8 cellular contexts compared by ENCODE assay signal in genomic region chr11:65112226-65112550, GRCh38. TPM values are rescaled to one million over a fixed set of nuclear protein-coding genes. Genes with fewer than 3 reads are reported as not detected.
DNase-seq lines count a peak whose midpoint lies in the region; ATAC-seq and TF ChIP-seq lines count a peak whose summit lies in the region.

No MANE protein-coding gene starts in this region.

- peak overlapping the region; percentile 73 for H3K27ac Mint-ChIP-seq in activated T-helper 2 cell treated with anti-CD3 and anti-CD28 coated beads, Interferon-gamma antibody, Interleukin-2, Interleukin-4, amounts not matched to agents 10 μg/mL and 5 μg/mL and 100 μg/mL, durations not matched to agents 14 hours and 24 hours and 36 hours
- H3K27ac Mint-ChIP-seq in stimulated activated naive CD8-positive, alpha-beta T cell treated with anti-CD3 and anti-CD28 coated beads, Interleukin-15, amount 100 ng/mL, for 72 hours: peak overlapping the region; percentile 89 to 98

- H3K27me3 Mint-ChIP-seq in activated T-helper 2 cell treated with anti-CD3 and anti-CD28 coated beads, Interferon-gamma antibody, Interleukin-2, Interleukin-4, amounts not matched to agents 10 μg/mL and 5 μg/mL and 100 μg/mL, durations not matched to agents 14 hours and 24 hours and 36 hours (ENCODE audit: low read depth): no peaks in the 10 kb centered on the region
- no peaks in the 10 kb centered on the region for H3K27me3 Mint-ChIP-seq in stimulated activated naive CD8-positive, alpha-beta T cell treated with anti-CD3 and anti-CD28 coated beads, Interleukin-15, amount 100 ng/mL, for 72 hours

- peaks cover 5% of the 10 kb centered on the region; the same call in 1 of the 2 replicates for H3K4me1 ChIP-seq in iPS-20b (ENCODE audit: insufficient read depth, low read length)
- no peaks in the 10 kb centered on the region for H3K4me1 ChIP-seq in foreskin keratinocyte

- H3K27me3 ChIP-seq in iPS-20b (ENCODE audit: insufficient read depth, low read length) (no peaks in the 10 kb centered on the region), foreskin keratinocyte (no peaks in the 10 kb centered on the region)

- peaks cover 20% of the 10 kb centered on the region for H3K36me3 ChIP-seq in iPS-20b (ENCODE audit: insufficient read depth, low read depth, low read length)

- intact Hi-C loops in activated T-helper 2 cell treated with anti-CD3 and anti-CD28 coated beads, Interferon-gamma antibody, Interleukin-2, Interleukin-4, amounts not matched to agents 10 μg/mL and 5 μg/mL and 100 μg/mL, durations not matched to agents 14 hours and 24 hours and 36 hours (cut with micrococcal nuclease): loop anchor here (5.0 to 10.0 kb wide), 4 partner anchors 85 to 463 kb away; partner anchors contain the start of genes ATG2A, DPF2, EHBP1L1 and FAM89B

- no peak for ATAC-seq in stimulated activated naive CD8-positive, alpha-beta T cell treated with anti-CD3 and anti-CD28 coated beads, Interleukin-15, amount 100 ng/mL, for 72 hours
- ATAC-seq in GM18873 (IDR thresholded peaks at IDR 0.05; ENCODE audit: low FRiP score, unreplicated experiment) (no peak), HG03139 (IDR thresholded peaks at IDR 0.05; ENCODE audit: unreplicated experiment) (no peak), foreskin keratinocyte (no peak)

- DNase-seq in NCI-H1105 (lab: John Stamatoyannopoulos, UW): peak; percentile 20
- DNase-seq in NCI-H1105 treated with DMSO at 0.1 percent for 48 hours (lab: John Stamatoyannopoulos, UW): no peak
- no peak for DNase-seq in activated T-helper 2 cell treated with anti-CD3 and anti-CD28 coated beads, Interferon-gamma antibody, Interleukin-2, Interleukin-4, amounts not matched to agents 10 μg/mL and 5 μg/mL and 100 μg/mL, durations not matched to agents 14 hours and 24 hours and 36 hours (ENCODE audit: low spot score)
- DNase-seq in stimulated activated naive CD8-positive, alpha-beta T cell treated with anti-CD3 and anti-CD28 coated beads, Interleukin-15, amount 100 ng/mL, for 72 hours: no peak
- DNase-seq in foreskin keratinocyte: no peak

- peaks cover 23% of the 10 kb centered on the region for H3K36me3 Mint-ChIP-seq in activated T-helper 2 cell treated with anti-CD3 and anti-CD28 coated beads, Interferon-gamma antibody, Interleukin-2, Interleukin-4, amounts not matched to agents 10 μg/mL and 5 μg/mL and 100 μg/mL, durations not matched to agents 14 hours and 24 hours and 36 hours (ENCODE audit: low read depth)

- H3K27ac ChIP-seq in iPS-20b (ENCODE audit: low read length) (peak overlapping the region; percentile 33), foreskin keratinocyte (no peak overlapping the region)

- H3K4me3 ChIP-seq in iPS-20b (ENCODE audit: low read length): peak overlapping the region; percentile 93

- H3K9me3 Mint-ChIP-seq in activated T-helper 2 cell treated with anti-CD3 and anti-CD28 coated beads, Interferon-gamma antibody, Interleukin-2, Interleukin-4, amounts not matched to agents 10 μg/mL and 5 μg/mL and 100 μg/mL, durations not matched to agents 14 hours and 24 hours and 36 hours: no peaks in the 10 kb centered on the region
- H3K9me3 Mint-ChIP-seq in stimulated activated naive CD8-positive, alpha-beta T cell treated with anti-CD3 and anti-CD28 coated beads, Interleukin-15, amount 100 ng/mL, for 72 hours: no peaks in the 10 kb centered on the region

- H3K4me3 Mint-ChIP-seq in activated T-helper 2 cell treated with anti-CD3 and anti-CD28 coated beads, Interferon-gamma antibody, Interleukin-2, Interleukin-4, amounts not matched to agents 10 μg/mL and 5 μg/mL and 100 μg/mL, durations not matched to agents 14 hours and 24 hours and 36 hours (ENCODE audit: low read depth): peak overlapping the region; percentile 88
- peak overlapping the region; percentile 94 to 97 for H3K4me3 Mint-ChIP-seq in stimulated activated naive CD8-positive, alpha-beta T cell treated with anti-CD3 and anti-CD28 coated beads, Interleukin-15, amount 100 ng/mL, for 72 hours

- H3K4me1 Mint-ChIP-seq in activated T-helper 2 cell treated with anti-CD3 and anti-CD28 coated beads, Interferon-gamma antibody, Interleukin-2, Interleukin-4, amounts not matched to agents 10 μg/mL and 5 μg/mL and 100 μg/mL, durations not matched to agents 14 hours and 24 hours and 36 hours (ENCODE audit: low read depth): peaks cover 25% of the 10 kb centered on the region
- H3K4me1 Mint-ChIP-seq in stimulated activated naive CD8-positive, alpha-beta T cell treated with anti-CD3 and anti-CD28 coated beads, Interleukin-15, amount 100 ng/mL, for 72 hours: peaks cover 66% of the 10 kb centered on the region

- peak overlapping the region; percentile 95; the same call in 1 of the 2 replicates for H3K9ac ChIP-seq in iPS-20b (ENCODE audit: low read depth, low read length)

- no peaks in the 10 kb centered on the region for H3K9me3 ChIP-seq in iPS-20b (ENCODE audit: insufficient read depth, low read depth, low read length)

- TF ChIP-seq CTCF in foreskin keratinocyte (conservative IDR thresholded peaks at IDR 0.05): no peak

RNA-seq across cellular contexts. Expression of gene TM7SF2, which starts 0.5 kb away (rescaled TPM):
- 34.4 and 36.9 TPM in 2 replicates for total RNA-seq in activated T-helper 2 cell treated with anti-CD3 and anti-CD28 coated beads, Interferon-gamma antibody, Interleukin-2, Interleukin-4, amounts not matched to agents 10 μg/mL and 5 μg/mL and 100 μg/mL, durations not matched to agents 14 hours and 24 hours and 36 hours
- 8.2 and 12.7 TPM in 2 replicates for total RNA-seq in foreskin keratinocyte
- polyA plus RNA-seq in foreskin keratinocyte: 12.6 and 16.5 TPM in 2 replicates

RNA-seq across cellular contexts. Expression of gene ZNHIT2, which starts 5.3 kb away (rescaled TPM):
- 11.3 and 12.8 TPM in 2 replicates for total RNA-seq in activated T-helper 2 cell treated with anti-CD3 and anti-CD28 coated beads, Interferon-gamma antibody, Interleukin-2, Interleukin-4, amounts not matched to agents 10 μg/mL and 5 μg/mL and 100 μg/mL, durations not matched to agents 14 hours and 24 hours and 36 hours
- 15.4 and 15.9 TPM in 2 replicates for total RNA-seq in foreskin keratinocyte
- polyA plus RNA-seq in foreskin keratinocyte: 19.8 and 21.8 TPM in 2 replicates

RNA-seq across cellular contexts. Expression of gene FAU, which starts 9.7 kb away (rescaled TPM):
- 1,016 and 1,034 TPM in 2 replicates for total RNA-seq in activated T-helper 2 cell treated with anti-CD3 and anti-CD28 coated beads, Interferon-gamma antibody, Interleukin-2, Interleukin-4, amounts not matched to agents 10 μg/mL and 5 μg/mL and 100 μg/mL, durations not matched to agents 14 hours and 24 hours and 36 hours
- total RNA-seq in foreskin keratinocyte: 865 and 882 TPM in 2 replicates
- polyA plus RNA-seq in foreskin keratinocyte: 1,043 and 1,081 TPM in 2 replicates

RNA-seq across cellular contexts. Expression of gene MRPL49, which starts 9.9 kb away (rescaled TPM):
- total RNA-seq in activated T-helper 2 cell treated with anti-CD3 and anti-CD28 coated beads, Interferon-gamma antibody, Interleukin-2, Interleukin-4, amounts not matched to agents 10 μg/mL and 5 μg/mL and 100 μg/mL, durations not matched to agents 14 hours and 24 hours and 36 hours: 66.6 and 67.1 TPM in 2 replicates
- total RNA-seq in foreskin keratinocyte: 74.4 and 76.2 TPM in 2 replicates
- polyA plus RNA-seq in foreskin keratinocyte: 69.6 and 75.9 TPM in 2 replicates

RNA-seq across cellular contexts. Expression of gene VPS51, which starts 16.2 kb away (rescaled TPM):
- total RNA-seq in activated T-helper 2 cell treated with anti-CD3 and anti-CD28 coated beads, Interferon-gamma antibody, Interleukin-2, Interleukin-4, amounts not matched to agents 10 μg/mL and 5 μg/mL and 100 μg/mL, durations not matched to agents 14 hours and 24 hours and 36 hours: 121 and 133 TPM in 2 replicates
- 59.1 and 61.5 TPM in 2 replicates for total RNA-seq in foreskin keratinocyte
- polyA plus RNA-seq in foreskin keratinocyte: 68.5 and 74.6 TPM in 2 replicates
